Comparison of ENCODE assay signal across 27 cellular contexts in genomic region chr21:18235545-18235944, GRCh38.
"Had no signal": no experiment of that assay in that cellular context is flagged by ENCODE, and none has a peak within 500 bp of the region (broad histone marks: within the 10 kb centered on the region; RNA-seq: fewer than 3 reads in every experiment).

No MANE protein-coding gene starts in this region.

- ATAC-seq: stimulated activated effector memory CD8-positive, alpha-beta T cell treated with anti-CD3 and anti-CD28 coated beads, Interleukin-12 subunit alpha, Interleukin-12 subunit beta, amount 100 ng/mL, for 72 hours; stimulated activated memory B cell treated with anti-CD40 and anti-IgM and Interleukin-4, amounts not matched to agents 10 μg/mL and 1 μg/mL and 100 μg/mL, for 72 hours; stimulated activated naive B cell treated with anti-CD40 and anti-IgM and Interleukin-4, amounts not matched to agents 10 μg/mL and 1 μg/mL and 100 μg/mL, for 72 hours; stimulated activated naive CD8-positive, alpha-beta T cell treated with anti-CD3 and anti-CD28 coated beads, Interleukin-15, amount 100 ng/mL, for 72 hours; stimulated activated naive CD8-positive, alpha-beta T cell treated with anti-CD3 and anti-CD28 coated beads, Interleukin-15, Interleukin-2, amounts not matched to agents 100 U/mL and 50 U/mL, for 24 hours; upper lobe of right lung had no signal

- H3K4me1 ChIP-seq: stomach, suprapubic skin, testis, thyroid gland, tibial artery, tibial nerve, transverse colon, upper lobe of left lung, upper lobe of right lung, uterus, vagina had no signal

- H3K27me3 ChIP-seq: stomach, suprapubic skin, testis, thyroid gland, tibial artery, tibial nerve, transverse colon, upper lobe of left lung, upper lobe of right lung, uterus, vagina had no signal

- H3K9me3 ChIP-seq: stomach, suprapubic skin, testis, thoracic aorta, thyroid gland, tibial artery, tibial nerve, transverse colon, upper lobe of left lung, upper lobe of right lung, uterus, vagina had no signal

- FAIRE-seq: urothelium cell line had no signal

- H3K36me3 ChIP-seq: stomach, suprapubic skin, thoracic aorta, thyroid gland, tibial artery, tibial nerve, transverse colon, upper lobe of left lung, upper lobe of right lung, uterus, vagina had no signal

- H3K4me3 ChIP-seq: stomach, suprapubic skin, testis, thoracic aorta, thyroid gland, tibial artery, tibial nerve, transverse colon, upper lobe of left lung, upper lobe of right lung, uterus, vagina had no signal

- DNase-seq: stimulated activated CD4-positive, alpha-beta T cell treated with anti-CD3 and anti-CD28 coated beads, Interleukin-2, amount 100 ng/mL, for 48 hours; stimulated activated CD4-positive, alpha-beta T cell treated with anti-CD3 and anti-CD28 coated beads, Interleukin-4, amount 100 ng/mL, for 1 hour; stimulated activated CD4-positive, alpha-beta T cell treated with anti-CD3 and anti-CD28 coated beads, Interleukin-4, amount 100 ng/mL, for 24 hours; stimulated activated CD4-positive, alpha-beta T cell treated with anti-CD3 and anti-CD28 coated beads, Interleukin-4, amount 100 ng/mL, for 4 hours; stimulated activated CD8-positive, alpha-beta memory T cell treated with anti-CD3 and anti-CD28 coated beads, Interleukin-4, amount 100 ng/mL, for 48 hours; stimulated activated naive B cell treated with anti-CD40 and anti-IgM and Interleukin-4, amounts not matched to agents 10 μg/mL and 1 μg/mL and 100 μg/mL, for 72 hours; stimulated activated naive CD4-positive, alpha-beta T cell; stimulated activated naive CD4-positive, alpha-beta T cell treated with Interleukin-2 at 50 U/mL for 16 hours; stimulated activated naive CD8-positive, alpha-beta T cell treated with anti-CD3 and anti-CD28 coated beads, Interleukin-15, amount 100 ng/mL, for 72 hours; stimulated activated naive CD8-positive, alpha-beta T cell treated with anti-CD3 and anti-CD28 coated beads, Interleukin-15, Interleukin-2, amounts not matched to agents 100 U/mL and 50 U/mL, for 24 hours; stomach; substantia nigra; testis; thyroid gland; tibial artery; transverse colon; trophoblast cell; upper lobe of left lung; upper lobe of right lung; uterus had no signal

- H3K27ac ChIP-seq: stomach, suprapubic skin, testis, thoracic aorta, thyroid gland, tibial artery, tibial nerve, transverse colon, upper lobe of left lung, upper lobe of right lung, uterus, vagina had no signal
